ENCODE assay signal across 23 cellular contexts in the genomic region with DNA sequence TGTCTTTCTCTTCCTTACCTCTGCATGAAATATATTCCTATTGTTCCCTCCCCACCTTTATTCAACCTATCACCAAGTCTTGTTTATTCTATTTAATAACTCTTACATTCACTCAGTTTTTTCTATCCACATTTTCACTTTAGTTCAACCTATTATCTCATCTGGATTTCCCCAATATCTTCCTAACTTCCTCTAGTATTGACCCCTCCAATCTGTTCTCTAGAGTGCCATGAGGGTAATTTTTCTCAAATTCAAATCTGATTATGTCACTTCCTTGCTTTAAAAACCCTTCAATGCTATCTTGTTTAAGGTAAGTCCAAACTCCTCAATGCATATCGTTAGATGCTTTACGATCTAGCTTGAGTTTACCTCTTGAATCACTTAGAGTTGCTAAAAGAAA.
A peak's percentile ranks its signal among the peaks of the same experiment; 100 is the strongest.
DNase-seq lines count a peak whose midpoint lies in the region; ATAC-seq and TF ChIP-seq lines count a peak whose summit lies in the region.
"Had no signal": no experiment of that assay in that cellular context is flagged by ENCODE, and none has a peak within 500 bp of the region (broad histone marks: within the 10 kb centered on the region; RNA-seq: fewer than 3 reads in every experiment).

No MANE protein-coding gene starts in this region.

- H3K9me2 ChIP-seq in SK-N-SH (no peaks in the 10 kb centered on the region), MM.1S (replicated peaks; ENCODE audit: insufficient read depth, low read length) (no peaks in the 10 kb centered on the region)

- no peak for TF ChIP-seq RAD21 in SK-N-SH (IDR thresholded peaks at IDR 0.05; ENCODE audit: low read length)

- H4K20me1 ChIP-seq in SK-N-SH (ENCODE audit: insufficient read depth) = no peaks in the 10 kb centered on the region
- H4K20me1 ChIP-seq in MM.1S (ENCODE audit: insufficient read depth, low read length) = no peaks in the 10 kb centered on the region
- H4K20me1 ChIP-seq: BLaER1 treated with 17β-estradiol and CSF1 and Interleukin-3, amounts not matched to agents 10 nM and 100 nM had no signal

- H3K4me1 Mint-ChIP-seq in type B pancreatic cell (ENCODE audit: unreplicated experiment) = no peaks in the 10 kb centered on the region
- H3K4me1 Mint-ChIP-seq: CD14-positive monocyte had no signal

- H3K27ac Mint-ChIP-seq in type B pancreatic cell = no peak overlapping the region
- H3K27ac Mint-ChIP-seq: CD14-positive monocyte; CD4-positive, alpha-beta T cell; HFFc6 had no signal

- H3K9me3 ChIP-seq in SK-N-SH = no peaks in the 10 kb centered on the region
- H3K9me3 ChIP-seq in MM.1S (replicated peaks; ENCODE audit: insufficient read depth, low read length) = no peaks in the 10 kb centered on the region
- no peaks in the 10 kb centered on the region for H3K9me3 ChIP-seq in SJCRH30 (replicated peaks)
- H3K9me3 ChIP-seq: BE2C; BLaER1 treated with 17β-estradiol and CSF1 and Interleukin-3, amounts not matched to agents 10 nM and 100 nM; HAP-1 had no signal

- H3K4me3 ChIP-seq in SK-N-SH (ENCODE audit: low read depth in 2 of 2, low read length in 1 of 2) (peak overlapping the region in 1 of 2 experiments; percentile 17; a peak in 1 of 4 replicates), MM.1S (ENCODE audit: low read length) (peak overlapping the region; percentile 31), SJCRH30 (0 out of 2 replicates have a peak overlapping the region, but pooled peaks have one; percentile 6)
- H3K4me3 ChIP-seq: BLaER1 treated with 17β-estradiol and CSF1 and Interleukin-3, amounts not matched to agents 10 nM and 100 nM; HAP-1 had no signal

- H3K27me3 ChIP-seq in SK-N-SH (ENCODE audit: insufficient read depth) = no peaks in the 10 kb centered on the region; the same call in 1 of the 2 replicates
- H3K27me3 ChIP-seq in MM.1S (replicated peaks; ENCODE audit: insufficient read depth, low read length) = no peaks in the 10 kb centered on the region
- no peaks in the 10 kb centered on the region for H3K27me3 ChIP-seq in SJCRH30
- H3K27me3 ChIP-seq: BLaER1 treated with 17β-estradiol and CSF1 and Interleukin-3, amounts not matched to agents 10 nM and 100 nM had no signal

- no peak overlapping the region for H3K4me3 Mint-ChIP-seq in type B pancreatic cell
- H3K4me3 Mint-ChIP-seq: CD14-positive monocyte; CD4-positive, alpha-beta T cell; HFFc6 had no signal

- WGBS in SK-N-SH (ENCODE audit: low lambda C conversion rate) = 0% methylated on average over 2 of the region's 2 CpGs

- no peak for TF ChIP-seq CTCF in SK-N-SH (IDR thresholded peaks at IDR 0.05)
- TF ChIP-seq CTCF in MM.1S (IDR thresholded peaks at IDR 0.05; ENCODE audit: low read length) = no peak
- TF ChIP-seq CTCF in type B pancreatic cell (conservative IDR thresholded peaks at IDR 0.05) = no peak

- H3K27ac ChIP-seq in SK-N-SH (ENCODE audit: low read depth in 2 of 2, low read length in 1 of 2) (no peak overlapping the region), MM.1S (ENCODE audit: low read length) (no peak overlapping the region; the same call in 1 of the 2 replicates), SJCRH30 (no peak overlapping the region)
- H3K27ac ChIP-seq: 22Rv1; BLaER1 treated with 17β-estradiol and CSF1 and Interleukin-3, amounts not matched to agents 10 nM and 100 nM had no signal

- POLR2A ChIA-PET in SK-N-SH (lab: Yijun Ruan, JAX) = no interaction called here

- no peak for ATAC-seq in SK-N-SH treated with all-trans-retinoic acid at 6 μM for 48 hours
- peak; percentile 56 for ATAC-seq in GM18868 (IDR thresholded peaks at IDR 0.05; ENCODE audit: unreplicated experiment)
- no peak for ATAC-seq in HG02981 (IDR thresholded peaks at IDR 0.05; ENCODE audit: unreplicated experiment)

- no peak overlapping the region for H3K9ac ChIP-seq in SK-N-SH
- H3K9ac ChIP-seq in MM.1S (ENCODE audit: low read length) = no peak overlapping the region
- H3K9ac ChIP-seq: BLaER1 treated with 17β-estradiol and CSF1 and Interleukin-3, amounts not matched to agents 10 nM and 100 nM had no signal

- DNase-seq in SK-N-SH (no peak), MM.1S (no peak), SJCRH30 (no peak), type B pancreatic cell (ENCODE audit: extremely low spot score, unreplicated experiment) (no peak), medulla oblongata (ENCODE audit: extremely low spot score) (no peak)
- DNase-seq: ACHN; AML-193; BE2C; Calu3; CD4-positive, alpha-beta T cell; COR-L47; DMS53; DMS79 treated with DMSO at 0.1 percent for 48 hours; GF-D8; GOT3; HFFc6 had no signal

- no peaks in the 10 kb centered on the region for H3K79me2 ChIP-seq in SK-N-SH (ENCODE audit: insufficient read depth)
- no peaks in the 10 kb centered on the region for H3K79me2 ChIP-seq in MM.1S (ENCODE audit: low read length)

- H3F3A ChIP-seq in SK-N-SH (replicated peaks; ENCODE audit: insufficient read depth) (no peaks in the 10 kb centered on the region), MM.1S (ENCODE audit: insufficient read depth, low read length) (peaks cover 10% of the 10 kb centered on the region; the same call in 1 of the 2 replicates)

- no peaks in the 10 kb centered on the region for H3K36me3 Mint-ChIP-seq in type B pancreatic cell
- H3K36me3 Mint-ChIP-seq: CD14-positive monocyte had no signal

- peaks cover 2% of the 10 kb centered on the region for H3K27me3 Mint-ChIP-seq in type B pancreatic cell
- H3K27me3 Mint-ChIP-seq: CD4-positive, alpha-beta T cell had no signal

- H3K9me3 Mint-ChIP-seq in type B pancreatic cell = no peaks in the 10 kb centered on the region
- H3K9me3 Mint-ChIP-seq: CD4-positive, alpha-beta T cell; HFFc6 had no signal

- no peak for TF ChIP-seq EP300 in SK-N-SH (IDR thresholded peaks at IDR 0.05; ENCODE audit: borderline replicate concordance in 1 of 2, low read depth in 1 of 2, low read length in 1 of 2)

- H2AFZ ChIP-seq in SK-N-SH (ENCODE audit: low read depth) = no peak overlapping the region
- 0 out of 2 replicates have a peak overlapping the region, but pooled peaks have one; percentile 35 for H2AFZ ChIP-seq in MM.1S (ENCODE audit: low read length)

- H3K4me2 ChIP-seq in SK-N-SH (peak overlapping the region; percentile 23; the same call in 1 of the 2 replicates), MM.1S (ENCODE audit: low read depth, low read length) (peak overlapping the region; percentile 56)
- H3K4me2 ChIP-seq: BLaER1 treated with 17β-estradiol and CSF1 and Interleukin-3, amounts not matched to agents 10 nM and 100 nM had no signal

- H3K4me1 ChIP-seq in SK-N-SH (ENCODE audit: control insufficient read depth in 1 of 2, insufficient read depth in 2 of 2, low read depth in 1 of 2, low read length in 1 of 2) (no peaks in the 10 kb centered on the region), MM.1S (ENCODE audit: low read length) (peaks cover 9% of the 10 kb centered on the region; the same call in 1 of the 2 replicates), SJCRH30 (peaks cover 10% of the 10 kb centered on the region)
- H3K4me1 ChIP-seq: BE2C; BLaER1 treated with 17β-estradiol and CSF1 and Interleukin-3, amounts not matched to agents 10 nM and 100 nM had no signal

- no peaks in the 10 kb centered on the region for H3K36me3 ChIP-seq in SK-N-SH (replicated peaks in 1 of 2; ENCODE audit: control insufficient read depth in 1 of 2, insufficient read depth in 2 of 2, low read length in 1 of 2)
- no peaks in the 10 kb centered on the region for H3K36me3 ChIP-seq in MM.1S (replicated peaks; ENCODE audit: insufficient read depth, low read length)
- H3K36me3 ChIP-seq in SJCRH30 = no peaks in the 10 kb centered on the region
- H3K36me3 ChIP-seq: BE2C; BLaER1 treated with 17β-estradiol and CSF1 and Interleukin-3, amounts not matched to agents 10 nM and 100 nM; HAP-1 had no signal

- CTCF ChIA-PET in SK-N-SH (lab: Yijun Ruan, JAX) = interaction anchor here (0.9 to 3.2 kb wide), 2 partner anchors 20 to 25 kb away, joined by 3 to 7 read pairs; no protein-coding TSS in a partner anchor

TF ChIP-seq in SK-N-SH, 30 proteins besides CTCF, POLR2A, EP300 and RAD21 (continues in another document):
- TF ChIP-seq JUND (IDR thresholded peaks at IDR 0.05) (no peak), MXI1 (IDR thresholded peaks at IDR 0.05; ENCODE audit: low read depth, low read length) (no peak), GABPA (IDR thresholded peaks at IDR 0.05; ENCODE audit: low read depth) (no peak), RFX5 (IDR thresholded peaks at IDR 0.05; ENCODE audit: low read length) (no peak), POLR2AphosphoS5 (IDR thresholded peaks at IDR 0.05; ENCODE audit: low read depth, low read length) (no peak), FOXJ3 (CRISPR knock-in tag; IDR thresholded peaks at IDR 0.05) (no peak), TEAD4 (IDR thresholded peaks at IDR 0.05; ENCODE audit: borderline replicate concordance, insufficient read depth) (no peak), MEF2A (IDR thresholded peaks at IDR 0.05; ENCODE audit: borderline replicate concordance, low read depth) (no peak), ELF1 (IDR thresholded peaks at IDR 0.05) (no peak), NRF1 (IDR thresholded peaks at IDR 0.05; ENCODE audit: low read depth, low read length) (no peak), RXRA (IDR thresholded peaks at IDR 0.05; ENCODE audit: borderline replicate concordance, low read depth) (no peak)
- TF ChIP-seq, protein P1, sequence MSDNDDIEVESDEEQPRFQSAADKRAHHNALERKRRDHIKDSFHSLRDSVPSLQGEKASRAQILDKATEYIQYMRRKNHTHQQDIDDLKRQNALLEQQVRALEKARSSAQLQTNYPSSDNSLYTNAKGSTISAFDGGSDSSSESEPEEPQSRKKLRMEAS (IDR thresholded peaks at IDR 0.05; ENCODE audit: low read depth) = no peak

TF ChIP-seq in SK-N-SH treated with all-trans-retinoic acid at 6 μM for 48 hours, 23 proteins besides CTCF, POLR2A, EP300 and RAD21 (continues in another document):
- TF ChIP-seq, protein P2, sequence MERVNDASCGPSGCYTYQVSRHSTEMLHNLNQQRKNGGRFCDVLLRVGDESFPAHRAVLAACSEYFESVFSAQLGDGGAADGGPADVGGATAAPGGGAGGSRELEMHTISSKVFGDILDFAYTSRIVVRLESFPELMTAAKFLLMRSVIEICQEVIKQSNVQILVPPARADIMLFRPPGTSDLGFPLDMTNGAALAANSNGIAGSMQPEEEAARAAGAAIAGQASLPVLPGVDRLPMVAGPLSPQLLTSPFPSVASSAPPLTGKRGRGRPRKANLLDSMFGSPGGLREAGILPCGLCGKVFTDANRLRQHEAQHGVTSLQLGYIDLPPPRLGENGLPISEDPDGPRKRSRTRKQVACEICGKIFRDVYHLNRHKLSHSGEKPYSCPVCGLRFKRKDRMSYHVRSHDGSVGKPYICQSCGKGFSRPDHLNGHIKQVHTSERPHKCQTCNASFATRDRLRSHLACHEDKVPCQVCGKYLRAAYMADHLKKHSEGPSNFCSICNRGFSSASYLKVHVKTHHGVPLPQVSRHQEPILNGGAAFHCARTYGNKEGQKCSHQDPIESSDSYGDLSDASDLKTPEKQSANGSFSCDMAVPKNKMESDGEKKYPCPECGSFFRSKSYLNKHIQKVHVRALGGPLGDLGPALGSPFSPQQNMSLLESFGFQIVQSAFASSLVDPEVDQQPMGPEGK (CRISPR knock-in tag; IDR thresholded peaks at IDR 0.05; ENCODE audit: borderline replicate concordance) = no peak
